Comparison of ENCODE assay signal across 10 cellular contexts in the genomic region with DNA sequence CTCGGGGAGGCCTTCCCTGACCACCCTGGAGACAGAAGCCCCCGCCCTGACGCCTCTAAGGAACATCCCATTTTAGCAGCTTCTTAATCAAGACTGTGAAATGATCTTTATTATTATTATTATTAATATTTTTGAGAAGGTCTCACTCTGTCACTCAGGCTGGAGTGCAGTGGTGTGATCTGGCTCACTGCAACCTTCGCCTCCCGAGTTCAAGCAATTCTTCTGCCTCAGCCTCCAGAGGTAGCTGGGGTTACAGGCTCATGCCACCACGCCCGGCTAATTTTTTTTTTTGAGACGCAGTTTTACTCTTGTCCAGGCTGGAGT. TPM values are rescaled to one million over a fixed set of nuclear protein-coding genes. Genes with fewer than 3 reads are reported as not detected.
DNase-seq lines count a peak whose midpoint lies in the region; ATAC-seq and TF ChIP-seq lines count a peak whose summit lies in the region.
"Had no signal": no experiment of that assay in that cellular context is flagged by ENCODE, and none has a peak within 500 bp of the region (broad histone marks: within the 10 kb centered on the region; RNA-seq: fewer than 3 reads in every experiment).

No MANE protein-coding gene starts in this region.

- H3K4me3 Mint-ChIP-seq in endodermal cell, result peak overlapping the region; percentile 56
- H3K4me3 Mint-ChIP-seq in progenitor cell of endocrine pancreas (ENCODE audit: low read depth), result peak overlapping the region; percentile 50

- no peaks in the 10 kb centered on the region for H3K79me2 ChIP-seq in PC-9 (ENCODE audit: low read depth)

- WGBS in endodermal cell (ENCODE audit: insufficient coverage in 1 of 2, insufficient read length in 1 of 2), 2 experiments, result 63 to 93% methylated on average over 3 to 8 of the region's 8 CpGs

- H3K9me3 Mint-ChIP-seq in endodermal cell (peaks cover 2% of the 10 kb centered on the region), progenitor cell of endocrine pancreas (ENCODE audit: low read depth) (no peaks in the 10 kb centered on the region)

- no TSS peak for BruUV-seq in PC-9 (replicated peaks; lab: Mats Ljungman, UMichigan)

- peak overlapping the region; percentile 95 for H3K4me2 ChIP-seq in PC-9

- no peak for TF ChIP-seq CTCF in PC-9 (conservative IDR thresholded peaks at IDR 0.05)
- TF ChIP-seq CTCF in endodermal cell (conservative IDR thresholded peaks at IDR 0.05), result no peak
- TF ChIP-seq CTCF in progenitor cell of endocrine pancreas (IDR thresholded peaks at IDR 0.05; ENCODE audit: unreplicated experiment), result no peak

- no peaks in the 10 kb centered on the region for H3K9me3 ChIP-seq in ES-I3 (ENCODE audit: control insufficient read depth, insufficient read depth, low read length)
- no peaks in the 10 kb centered on the region for H3K9me3 ChIP-seq in PC-9 (ENCODE audit: insufficient read depth, low read depth)
- no peaks in the 10 kb centered on the region for H3K9me3 ChIP-seq in endodermal cell (ENCODE audit: control insufficient read depth, low read length)
- H3K9me3 ChIP-seq: adrenal gland had no signal

- H3K36me3 ChIP-seq in ES-I3 (ENCODE audit: insufficient read depth, low read length), result no peaks in the 10 kb centered on the region
- no peaks in the 10 kb centered on the region for H3K36me3 ChIP-seq in PC-9 (ENCODE audit: low read depth)
- H3K36me3 ChIP-seq in endodermal cell (ENCODE audit: control insufficient read depth, insufficient read depth, low read length), result no peaks in the 10 kb centered on the region
- H3K36me3 ChIP-seq: adrenal gland had no signal

- peak overlapping the region; percentile 87 for H3K27ac Mint-ChIP-seq in endodermal cell
- H3K27ac Mint-ChIP-seq in progenitor cell of endocrine pancreas, result no peak overlapping the region

- ATAC-seq in HG03135 (IDR thresholded peaks at IDR 0.05; ENCODE audit: unreplicated experiment), result no peak
- ATAC-seq in GM21737 (IDR thresholded peaks at IDR 0.05; ENCODE audit: unreplicated experiment), result no peak

- H3K9ac ChIP-seq in ES-I3 (ENCODE audit: low read depth, low read length) (peak overlapping the region; percentile 56; the same call in 1 of the 2 replicates), endodermal cell (ENCODE audit: extremely low read depth, low read length, poor library complexity, severe bottlenecking) (no peak overlapping the region)

- H3K36me3 Mint-ChIP-seq in endodermal cell (ENCODE audit: low read depth), result no peaks in the 10 kb centered on the region
- no peaks in the 10 kb centered on the region for H3K36me3 Mint-ChIP-seq in progenitor cell of endocrine pancreas (ENCODE audit: insufficient read depth)

- H3K27ac ChIP-seq in PC-9 (no peak overlapping the region), endodermal cell (ENCODE audit: low read depth, low read length) (peak overlapping the region; percentile 49)

- peak overlapping the region; percentile 89 for H2AFZ ChIP-seq in PC-9

- peak overlapping the region; percentile 58 for H3K4me3 ChIP-seq in PC-9
- H3K4me3 ChIP-seq in endodermal cell (ENCODE audit: low read length), result no peak overlapping the region

- H3K27me3 ChIP-seq in PC-9 (ENCODE audit: insufficient read depth, low read depth), result no peaks in the 10 kb centered on the region
- H3K27me3 ChIP-seq in endodermal cell (ENCODE audit: control insufficient read depth, insufficient read depth, low read length, poor library complexity, severe bottlenecking), result no peaks in the 10 kb centered on the region
- H3K27me3 ChIP-seq: adrenal gland had no signal

- DNase-seq in PC-9 (no peak), endodermal cell (no peak), progenitor cell of endocrine pancreas (ENCODE audit: low spot score, unreplicated experiment) (no peak), DMS53 treated with DMSO at 0.1 percent for 48 hours (lab: John Stamatoyannopoulos, UW; ENCODE audit: unreplicated experiment) (no peak), NCI-H748 treated with DMSO at 0.1 percent for 48 hours (lab: John Stamatoyannopoulos, UW) (no peak)

- POLR2A ChIA-PET in PC-9 (lab: Charles Lee; ENCODE audit: unreplicated experiment), result interaction anchor here (0.5 to 0.9 kb wide), 2 partner anchors 12 to 81 kb away, joined by 3 to 5 read pairs; no protein-coding TSS in a partner anchor

- H3F3A ChIP-seq in PC-9 (ENCODE audit: insufficient read depth, low read depth), result peaks cover 9% of the 10 kb centered on the region; the same call in 1 of the 2 replicates

- intact Hi-C loops in PC-9 (cut with micrococcal nuclease; ENCODE audit: unreplicated experiment), result loop anchor here (2.0 kb wide), 1 partner anchor 81 kb away; no protein-coding TSS in a partner anchor

- H3K4me1 ChIP-seq in ES-I3 (ENCODE audit: insufficient read depth, low read length) (no peaks in the 10 kb centered on the region), PC-9 (replicated peaks; ENCODE audit: insufficient read depth) (no peaks in the 10 kb centered on the region; the same call in 1 of the 2 replicates), endodermal cell (ENCODE audit: control insufficient read depth, insufficient read depth, low read length) (no peaks in the 10 kb centered on the region)

- H3K27me3 Mint-ChIP-seq in endodermal cell (ENCODE audit: insufficient read depth) (peaks cover 7% of the 10 kb centered on the region), progenitor cell of endocrine pancreas (peaks cover 12% of the 10 kb centered on the region)

- no peaks in the 10 kb centered on the region for H4K20me1 ChIP-seq in PC-9 (ENCODE audit: insufficient read depth)

- CTCF ChIA-PET in PC-9 (lab: Charles Lee), result interaction anchor here (0.7 to 1.5 kb wide), 9 partner anchors 12 to 128 kb away, joined by 3 to 5 read pairs (median 4); a partner anchor contains a TSS

- no peaks in the 10 kb centered on the region for H3K9me2 ChIP-seq in PC-9 (ENCODE audit: insufficient read depth)

- H3K4me1 Mint-ChIP-seq in endodermal cell (peaks cover 4% of the 10 kb centered on the region), progenitor cell of endocrine pancreas (ENCODE audit: low read depth) (peaks cover 3% of the 10 kb centered on the region)

RNA-seq across cellular contexts. Expression of a gene that starts 3.6 kb away (rescaled TPM):
- total RNA-seq in PC-9 (2021) (0.20 and 0.28 TPM in 2 replicates), endodermal cell (under 1 TPM; 0.13 to 0.40 TPM), progenitor cell of endocrine pancreas (not detected in 2 replicates)
- not detected for polyA plus RNA-seq in endodermal cell (2013, experiment 1 of 2)
- not detected for polyA plus RNA-seq in endodermal cell (2013, experiment 2 of 2)
- total RNA-seq: LHCN-M2 had no signal

RNA-seq across cellular contexts. Expression of a gene that starts 8.8 kb away (rescaled TPM):
- total RNA-seq in PC-9 (2021) (29.1 and 32.5 TPM in 2 replicates), endodermal cell (10 to 100 TPM; 31.0 to 34.9 TPM), progenitor cell of endocrine pancreas (16.8 and 20.8 TPM in 2 replicates)
- polyA plus RNA-seq in endodermal cell (2013, experiment 1 of 2), result 37.5 TPM
- polyA plus RNA-seq in endodermal cell (2013, experiment 2 of 2), result 41.7 TPM

RNA-seq across cellular contexts. Expression of a gene that starts 20.1 kb away (rescaled TPM):
- 186 and 187 TPM in 2 replicates for total RNA-seq in PC-9 (2021)
- 100 to 1,000 TPM in 1 of 2 donors, 10 to 100 TPM in 1; 75.5 to 117 TPM for total RNA-seq in endodermal cell
- 91.9 TPM for polyA plus RNA-seq in endodermal cell (2013, experiment 1 of 2)
- polyA plus RNA-seq in endodermal cell (2013, experiment 2 of 2), result 87.3 TPM
- total RNA-seq in progenitor cell of endocrine pancreas, result 70.4 and 78.8 TPM in 2 replicates

RNA-seq across cellular contexts. Expression of a gene that starts 27.4 kb away (rescaled TPM):
- total RNA-seq in PC-9 (2021) (606 and 727 TPM in 2 replicates), endodermal cell (1,000 to 10,000 TPM in 1 of 2 donors, 100 to 1,000 TPM in 1; 873 to 1,303 TPM), progenitor cell of endocrine pancreas (707 and 730 TPM in 2 replicates)
- polyA plus RNA-seq in endodermal cell (2013, experiment 1 of 2), result 723 TPM
- polyA plus RNA-seq in endodermal cell (2013, experiment 2 of 2), result 735 TPM

RNA-seq across cellular contexts. Expression of a gene that starts 29.5 kb away (rescaled TPM):
- total RNA-seq in PC-9 (2021), result 19.7 and 24.2 TPM in 2 replicates
- under 1 TPM; 0.22 to 0.40 TPM for total RNA-seq in endodermal cell
- polyA plus RNA-seq in endodermal cell (2013, experiment 1 of 2), result 0.93 TPM
- polyA plus RNA-seq in endodermal cell (2013, experiment 2 of 2), result 0.70 TPM
- 0.46 and 0.51 TPM in 2 replicates for total RNA-seq in progenitor cell of endocrine pancreas
